2 cellular contexts compared by ENCODE assay signal in genomic region chr10:72228318-72228751, GRCh38.
TF ChIP-seq lines count a peak whose summit lies in the region.

No MANE protein-coding gene starts in this region.

TF ChIP-seq in liver, 16 proteins besides CTCF, POLR2A, EP300 and RAD21:
- no peak for TF ChIP-seq YY1 (IDR thresholded peaks at IDR 0.05)
- no peak for TF ChIP-seq NR2F2 (IDR thresholded peaks at IDR 0.05)
- no peak for TF ChIP-seq TAF1 (conservative IDR thresholded peaks at IDR 0.05)
- TF ChIP-seq FOXA2 (IDR thresholded peaks at IDR 0.05): no peak
- TF ChIP-seq ZBTB33 (IDR thresholded peaks at IDR 0.05): no peak
- TF ChIP-seq, protein P1, sequence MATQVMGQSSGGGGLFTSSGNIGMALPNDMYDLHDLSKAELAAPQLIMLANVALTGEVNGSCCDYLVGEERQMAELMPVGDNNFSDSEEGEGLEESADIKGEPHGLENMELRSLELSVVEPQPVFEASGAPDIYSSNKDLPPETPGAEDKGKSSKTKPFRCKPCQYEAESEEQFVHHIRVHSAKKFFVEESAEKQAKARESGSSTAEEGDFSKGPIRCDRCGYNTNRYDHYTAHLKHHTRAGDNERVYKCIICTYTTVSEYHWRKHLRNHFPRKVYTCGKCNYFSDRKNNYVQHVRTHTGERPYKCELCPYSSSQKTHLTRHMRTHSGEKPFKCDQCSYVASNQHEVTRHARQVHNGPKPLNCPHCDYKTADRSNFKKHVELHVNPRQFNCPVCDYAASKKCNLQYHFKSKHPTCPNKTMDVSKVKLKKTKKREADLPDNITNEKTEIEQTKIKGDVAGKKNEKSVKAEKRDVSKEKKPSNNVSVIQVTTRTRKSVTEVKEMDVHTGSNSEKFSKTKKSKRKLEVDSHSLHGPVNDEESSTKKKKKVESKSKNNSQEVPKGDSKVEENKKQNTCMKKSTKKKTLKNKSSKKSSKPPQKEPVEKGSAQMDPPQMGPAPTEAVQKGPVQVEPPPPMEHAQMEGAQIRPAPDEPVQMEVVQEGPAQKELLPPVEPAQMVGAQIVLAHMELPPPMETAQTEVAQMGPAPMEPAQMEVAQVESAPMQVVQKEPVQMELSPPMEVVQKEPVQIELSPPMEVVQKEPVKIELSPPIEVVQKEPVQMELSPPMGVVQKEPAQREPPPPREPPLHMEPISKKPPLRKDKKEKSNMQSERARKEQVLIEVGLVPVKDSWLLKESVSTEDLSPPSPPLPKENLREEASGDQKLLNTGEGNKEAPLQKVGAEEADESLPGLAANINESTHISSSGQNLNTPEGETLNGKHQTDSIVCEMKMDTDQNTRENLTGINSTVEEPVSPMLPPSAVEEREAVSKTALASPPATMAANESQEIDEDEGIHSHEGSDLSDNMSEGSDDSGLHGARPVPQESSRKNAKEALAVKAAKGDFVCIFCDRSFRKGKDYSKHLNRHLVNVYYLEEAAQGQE (IDR thresholded peaks at IDR 0.05): no peak
- no peak for TF ChIP-seq HNF4A (conservative IDR thresholded peaks at IDR 0.05)
- TF ChIP-seq GABPA (IDR thresholded peaks at IDR 0.05 in 1 of 2, conservative IDR thresholded peaks at IDR 0.05 in 1 of 2): no peak

TF ChIP-seq in HepG2, 621 proteins besides CTCF, POLR2A, EP300 and RAD21:
- TF ChIP-seq, protein P2, sequence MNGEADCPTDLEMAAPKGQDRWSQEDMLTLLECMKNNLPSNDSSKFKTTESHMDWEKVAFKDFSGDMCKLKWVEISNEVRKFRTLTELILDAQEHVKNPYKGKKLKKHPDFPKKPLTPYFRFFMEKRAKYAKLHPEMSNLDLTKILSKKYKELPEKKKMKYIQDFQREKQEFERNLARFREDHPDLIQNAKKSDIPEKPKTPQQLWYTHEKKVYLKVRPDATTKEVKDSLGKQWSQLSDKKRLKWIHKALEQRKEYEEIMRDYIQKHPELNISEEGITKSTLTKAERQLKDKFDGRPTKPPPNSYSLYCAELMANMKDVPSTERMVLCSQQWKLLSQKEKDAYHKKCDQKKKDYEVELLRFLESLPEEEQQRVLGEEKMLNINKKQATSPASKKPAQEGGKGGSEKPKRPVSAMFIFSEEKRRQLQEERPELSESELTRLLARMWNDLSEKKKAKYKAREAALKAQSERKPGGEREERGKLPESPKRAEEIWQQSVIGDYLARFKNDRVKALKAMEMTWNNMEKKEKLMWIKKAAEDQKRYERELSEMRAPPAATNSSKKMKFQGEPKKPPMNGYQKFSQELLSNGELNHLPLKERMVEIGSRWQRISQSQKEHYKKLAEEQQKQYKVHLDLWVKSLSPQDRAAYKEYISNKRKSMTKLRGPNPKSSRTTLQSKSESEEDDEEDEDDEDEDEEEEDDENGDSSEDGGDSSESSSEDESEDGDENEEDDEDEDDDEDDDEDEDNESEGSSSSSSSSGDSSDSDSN (CRISPR knock-in tag; IDR thresholded peaks at IDR 0.05): no peak
- no peak for TF ChIP-seq FOXJ3 (CRISPR knock-in tag; IDR thresholded peaks at IDR 0.05; ENCODE audit: borderline replicate concordance)
- TF ChIP-seq ZNF790 (CRISPR knock-in tag; IDR thresholded peaks at IDR 0.05; ENCODE audit: borderline replicate concordance): no peak
- TF ChIP-seq HDAC1 (CRISPR knock-in tag; IDR thresholded peaks at IDR 0.05): no peak
- no peak for TF ChIP-seq CENPT (CRISPR knock-in tag; IDR thresholded peaks at IDR 0.05; ENCODE audit: low read depth)
- no peak for TF ChIP-seq ZSCAN29 (CRISPR knock-in tag; conservative IDR thresholded peaks at IDR 0.05)
- TF ChIP-seq, protein P3, sequence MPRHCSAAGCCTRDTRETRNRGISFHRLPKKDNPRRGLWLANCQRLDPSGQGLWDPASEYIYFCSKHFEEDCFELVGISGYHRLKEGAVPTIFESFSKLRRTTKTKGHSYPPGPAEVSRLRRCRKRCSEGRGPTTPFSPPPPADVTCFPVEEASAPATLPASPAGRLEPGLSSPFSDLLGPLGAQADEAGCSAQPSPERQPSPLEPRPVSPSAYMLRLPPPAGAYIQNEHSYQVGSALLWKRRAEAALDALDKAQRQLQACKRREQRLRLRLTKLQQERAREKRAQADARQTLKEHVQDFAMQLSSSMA (CRISPR knock-in tag; IDR thresholded peaks at IDR 0.05): no peak
- TF ChIP-seq CERS6 (CRISPR knock-in tag; IDR thresholded peaks at IDR 0.05): no peak
- no peak for TF ChIP-seq ZNF138 (CRISPR knock-in tag; IDR thresholded peaks at IDR 0.05; ENCODE audit: low read depth)
- no peak for TF ChIP-seq ZBTB3 (CRISPR knock-in tag; IDR thresholded peaks at IDR 0.05; ENCODE audit: borderline replicate concordance, low read depth)
